Comparison of ENCODE assay signal across 8 cellular contexts in genomic region chr17:3845754-3846738, GRCh38. TPM values are rescaled to one million over a fixed set of nuclear protein-coding genes. Genes with fewer than 3 reads are reported as not detected.
A peak's percentile ranks its signal among the peaks of the same experiment; 100 is the strongest.
DNase-seq lines count a peak whose midpoint lies in the region; ATAC-seq and TF ChIP-seq lines count a peak whose summit lies in the region.

A gene with protein sequence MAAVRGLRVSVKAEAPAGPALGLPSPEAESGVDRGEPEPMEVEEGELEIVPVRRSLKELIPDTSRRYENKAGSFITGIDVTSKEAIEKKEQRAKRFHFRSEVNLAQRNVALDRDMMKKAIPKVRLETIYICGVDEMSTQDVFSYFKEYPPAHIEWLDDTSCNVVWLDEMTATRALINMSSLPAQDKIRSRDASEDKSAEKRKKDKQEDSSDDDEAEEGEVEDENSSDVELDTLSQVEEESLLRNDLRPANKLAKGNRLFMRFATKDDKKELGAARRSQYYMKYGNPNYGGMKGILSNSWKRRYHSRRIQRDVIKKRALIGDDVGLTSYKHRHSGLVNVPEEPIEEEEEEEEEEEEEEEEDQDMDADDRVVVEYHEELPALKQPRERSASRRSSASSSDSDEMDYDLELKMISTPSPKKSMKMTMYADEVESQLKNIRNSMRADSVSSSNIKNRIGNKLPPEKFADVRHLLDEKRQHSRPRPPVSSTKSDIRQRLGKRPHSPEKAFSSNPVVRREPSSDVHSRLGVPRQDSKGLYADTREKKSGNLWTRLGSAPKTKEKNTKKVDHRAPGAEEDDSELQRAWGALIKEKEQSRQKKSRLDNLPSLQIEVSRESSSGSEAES (minus strand): TSS chr17:3846246. CDS start chr17:3846223, 23 bp downstream.

- peak; percentile 88 for TF ChIP-seq CTCF in CD8-positive, alpha-beta T cell (IDR thresholded peaks at IDR 0.05)
- peak; percentile 79 to 99 (median 94) for TF ChIP-seq CTCF in dorsolateral prefrontal cortex (IDR thresholded peaks at IDR 0.05 in 54 of 56, conservative IDR thresholded peaks at IDR 0.05 in 2 of 56; ENCODE audit: low read depth in 1 of 56, partially characterized antibody in 56 of 56)
- TF ChIP-seq CTCF in lower leg skin (IDR thresholded peaks at IDR 0.05), result peak in 2 of 3 donors; percentile 52 to 87

- intact Hi-C loops in CD8-positive, alpha-beta T cell (cut with DNase I, micrococcal nuclease), result loop anchor here (1.0 to 10.0 kb wide), 16 partner anchors 46 to 799 kb away; partner anchors contain the start of genes ATP2A3 (in 2 of the 2), CYB5D2 (in 2 of the 2), EMC6 (in 2 of the 2) and TAX1BP3 (in 2 of the 2)
- intact Hi-C loops in activated CD4-positive, alpha-beta memory T cell treated with anti-CD3 and anti-CD28 coated beads for 36 hours (cut with micrococcal nuclease), result loop anchor here (1.0 to 5.0 kb wide), 5 partner anchors 47 to 178 kb away; partner anchors contain the start of genes CAMKK1, EMC6 and TAX1BP3
- intact Hi-C loops in dorsolateral prefrontal cortex (cut with DNase I), result loop anchor here (5.0 kb wide), 2 partner anchors 109 to 124 kb away; partner anchors contain the start of gene HASPIN (in 1 of the 2)
- intact Hi-C loops in lower leg skin (cut with DNase I; ENCODE audit: low total_unique reads), result no loop called here

- peak; percentile 80 to 95 (median 87) for DNase-seq in CD8-positive, alpha-beta T cell
- DNase-seq in NCI-H82 (lab: John Stamatoyannopoulos, UW), result peak; percentile 97
- peak; percentile 93 for DNase-seq in activated CD4-positive, alpha-beta memory T cell treated with anti-CD3 and anti-CD28 coated beads for 36 hours
- DNase-seq in dorsolateral prefrontal cortex, result peak; percentile 76 to 93 (median 88)
- DNase-seq in lower leg skin (ENCODE audit: low spot score in 2 of 2), result peak; percentile 81 to 97
- peak; percentile 84 to 92 for DNase-seq in stimulated activated CD4-positive, alpha-beta T cell treated with anti-CD3 and anti-CD28 coated beads, Interleukin-4, amount 100 ng/mL, for 48 hours (ENCODE audit: low read depth in 2 of 2)

- peaks cover 27% of the 10 kb centered on the region for H3K36me3 Mint-ChIP-seq in CD8-positive, alpha-beta T cell
- H3K36me3 Mint-ChIP-seq in activated CD4-positive, alpha-beta memory T cell treated with anti-CD3 and anti-CD28 coated beads for 36 hours, result peaks cover 13% of the 10 kb centered on the region

- ATAC-seq in CD8-positive, alpha-beta T cell, result peak; percentile 94
- peak; percentile 98 for ATAC-seq in GM19397 (IDR thresholded peaks at IDR 0.05; ENCODE audit: unreplicated experiment)
- ATAC-seq in HG03565 (IDR thresholded peaks at IDR 0.05; ENCODE audit: unreplicated experiment), result peak; percentile 97

- CTCF ChIA-PET in CD8-positive, alpha-beta T cell (lab: Charles Lee), result interaction anchor here (0.8 to 7.0 kb wide), 24 partner anchors 11 to 231 kb away, joined by 3 to 95 read pairs (median 5); partner anchors contain the start of gene ATP2A3
- CTCF ChIA-PET in activated CD4-positive, alpha-beta memory T cell treated with anti-CD3 and anti-CD28 coated beads for 36 hours (lab: Charles Lee), result interaction anchor here (0.6 to 6.0 kb wide), 40 partner anchors 9 to 1173 kb away, joined by 3 to 125 read pairs (median 4); partner anchors contain the start of genes ATP2A3, CAMKK1, CTNS and HASPIN

- no peaks in the 10 kb centered on the region for H3K36me3 ChIP-seq in CD8-positive, alpha-beta T cell (ENCODE audit: insufficient read depth, low read length)

- no peaks in the 10 kb centered on the region for H3K9me3 ChIP-seq in CD8-positive, alpha-beta T cell (ENCODE audit: low read length)

- peak within 1 kb of the TSS; percentile 89 for H3K27ac Mint-ChIP-seq in CD8-positive, alpha-beta T cell
- H3K27ac Mint-ChIP-seq in activated CD4-positive, alpha-beta memory T cell treated with anti-CD3 and anti-CD28 coated beads for 36 hours, result peak within 1 kb of the TSS; percentile 86

- H3K27me3 ChIP-seq in CD8-positive, alpha-beta T cell (ENCODE audit: insufficient read depth, low read length), result no peaks in the 10 kb centered on the region
- H3K27me3 ChIP-seq in dorsolateral prefrontal cortex, result no peaks in the 10 kb centered on the region

- peak within 1 kb of the TSS; percentile 93 for H3K4me3 Mint-ChIP-seq in CD8-positive, alpha-beta T cell
- peak within 1 kb of the TSS; percentile 94 for H3K4me3 Mint-ChIP-seq in activated CD4-positive, alpha-beta memory T cell treated with anti-CD3 and anti-CD28 coated beads for 36 hours

- peaks cover 28% of the 10 kb centered on the region for H3K4me1 Mint-ChIP-seq in CD8-positive, alpha-beta T cell (ENCODE audit: low read depth)
- peaks cover 22% of the 10 kb centered on the region for H3K4me1 Mint-ChIP-seq in activated CD4-positive, alpha-beta memory T cell treated with anti-CD3 and anti-CD28 coated beads for 36 hours (ENCODE audit: low read depth)

- 1% methylated on average over 44 to 73 of the region's 84 CpGs for WGBS in lower leg skin, 2 donors

- POLR2A ChIA-PET in CD8-positive, alpha-beta T cell (lab: Charles Lee), result interaction anchor here (1.0 to 3.1 kb wide), 15 partner anchors 44 to 297 kb away, joined by 3 to 27 read pairs (median 5); partner anchors contain the start of genes CAMKK1, CTNS, CYB5D2 and HASPIN
- POLR2A ChIA-PET in activated CD4-positive, alpha-beta memory T cell treated with anti-CD3 and anti-CD28 coated beads for 36 hours (lab: Charles Lee), result interaction anchor here (0.8 to 2.7 kb wide), 5 partner anchors 9 to 297 kb away, joined by 3 to 18 read pairs (median 5); partner anchors contain the start of genes CYB5D2 and ZZEF1

- H3K4me3 ChIP-seq in CD8-positive, alpha-beta T cell (ENCODE audit: low read depth, low read length), result peak within 1 kb of the TSS; percentile 84
- peak within 1 kb of the TSS; percentile 72 to 98 (median 92) for H3K4me3 ChIP-seq in dorsolateral prefrontal cortex
- H3K4me3 ChIP-seq in lower leg skin (ENCODE audit: low read depth, poor library complexity, severe bottlenecking), result peak within 1 kb of the TSS; percentile 92

- peak within 1 kb of the TSS; percentile 77 for H3K27ac ChIP-seq in CD8-positive, alpha-beta T cell (ENCODE audit: low read depth, low read length)
- H3K27ac ChIP-seq in dorsolateral prefrontal cortex, result peak within 1 kb of the TSS; percentile 54 to 97 (median 86)

- H3K4me1 ChIP-seq in CD8-positive, alpha-beta T cell (ENCODE audit: insufficient read depth, low read length), result peaks cover 14% of the 10 kb centered on the region

- H3K27me3 Mint-ChIP-seq in CD8-positive, alpha-beta T cell (ENCODE audit: low read depth), result peaks cover 2% of the 10 kb centered on the region
- no peaks in the 10 kb centered on the region for H3K27me3 Mint-ChIP-seq in activated CD4-positive, alpha-beta memory T cell treated with anti-CD3 and anti-CD28 coated beads for 36 hours

- no peaks in the 10 kb centered on the region for H3K9me3 Mint-ChIP-seq in CD8-positive, alpha-beta T cell
- no peaks in the 10 kb centered on the region for H3K9me3 Mint-ChIP-seq in activated CD4-positive, alpha-beta memory T cell treated with anti-CD3 and anti-CD28 coated beads for 36 hours

- TF ChIP-seq POLR2A in lower leg skin (IDR thresholded peaks at IDR 0.05), result peak in 1 of 2 donors; percentile 5

RNA-seq across cellular contexts. Expression of the gene that starts here (rescaled TPM):
- total RNA-seq in CD8-positive, alpha-beta T cell, result 10 to 100 TPM; 28.4 to 35.3 TPM
- total RNA-seq in activated CD4-positive, alpha-beta memory T cell treated with anti-CD3 and anti-CD28 coated beads for 36 hours, result 10 to 100 TPM; 38.8 to 42.4 TPM
- 10 to 100 TPM; 27.5 to 72.2 (median 39.5) TPM for total RNA-seq in dorsolateral prefrontal cortex
- 10 to 100 TPM; 21.6 to 24.4 (median 23.3) TPM for total RNA-seq in lower leg skin

Comparison
In these comparisons a context has a peak if more than half of its experiments do, and no peak if none do; other contexts are left out.
1. Peak in every context shown above with its lines: DNase-seq, ATAC-seq, H3K4me3 ChIP-seq and H3K27ac ChIP-seq.